ENCODE assay signal across 27 cellular contexts in genomic region chr7:77450613-77451012, GRCh38. TPM values are rescaled to one million over a fixed set of nuclear protein-coding genes. Genes with fewer than 3 reads are reported as not detected.
DNase-seq lines count a peak whose midpoint lies in the region; ATAC-seq, FAIRE-seq and TF ChIP-seq lines count a peak whose summit lies in the region.
"Had no signal": no experiment of that assay in that cellular context is flagged by ENCODE, and none has a peak within 500 bp of the region (broad histone marks: within the 10 kb centered on the region; RNA-seq: fewer than 3 reads in every experiment).

No MANE protein-coding gene starts in this region.

- H3K27me3 ChIP-seq in psoas muscle (ENCODE audit: insufficient read depth in 3 of 3, low read length in 2 of 3): no peaks in the 10 kb centered on the region
- H3K27me3 ChIP-seq in heart right ventricle: no peaks in the 10 kb centered on the region
- H3K27me3 ChIP-seq: Peyer's patch had no signal

- CTCF ChIA-PET in A549 (lab: Yijun Ruan, JAX): interaction anchor here (0.9 to 2.0 kb wide), 4 partner anchors 9 to 11 kb away, joined by 3 to 9 read pairs (median 4); no protein-coding TSS in a partner anchor

- H3K4me3 ChIP-seq in A549: no peak overlapping the region
- H3K4me3 ChIP-seq in psoas muscle: no peak overlapping the region
- no peak overlapping the region for H3K4me3 ChIP-seq in heart right ventricle
- H3K4me3 ChIP-seq: mucosa of descending colon, Peyer's patch, smooth muscle cell had no signal

- no peak for TF ChIP-seq RAD21 in A549 (conservative IDR thresholded peaks at IDR 0.05 in 1 of 2, IDR thresholded peaks at IDR 0.05 in 1 of 2)

- 84% methylated on average over 5 of the region's 5 CpGs for WGBS in A549 (ENCODE audit: missing lambda C conversion rate)
- 51 to 76% (median 67%) methylated on average over 5 of the region's 5 CpGs for WGBS in psoas muscle, 3 donors
- WGBS in heart right ventricle, 2 donors: 90 to 95% methylated on average over 5 of the region's 5 CpGs

- H3K36me3 ChIP-seq in psoas muscle (ENCODE audit: insufficient read depth in 1 of 2, low read depth in 1 of 2) (no peaks in the 10 kb centered on the region), heart right ventricle (no peaks in the 10 kb centered on the region)
- H3K36me3 ChIP-seq: Peyer's patch had no signal

- intact Hi-C loops in psoas muscle (cut with DNase I) (no loop called here), heart right ventricle (cut with DNase I) (loop anchor here in 1 of 10 donors (10.0 kb wide), 1 partner anchor 84 kb away; the partner anchor contains the start of gene PTPN12), cardiac septum (cut with DNase I) (no loop called here)

- POLR2A ChIA-PET in A549 (lab: Yijun Ruan, JAX): interaction anchor here (0.7 kb wide), 1 partner anchor 34 kb away, joined by 3 read pairs; no protein-coding TSS in a partner anchor

- FAIRE-seq in A549 (lab: Jason Lieb, UNC): no peak
- FAIRE-seq: urothelium cell line had no signal

- no peak for TF ChIP-seq POLR2A in A549 (IDR thresholded peaks at IDR 0.05; ENCODE audit: low read length)

- peaks cover 43% of the 10 kb centered on the region for H3K4me1 ChIP-seq in A549
- H3K4me1 ChIP-seq in psoas muscle: no peaks in the 10 kb centered on the region
- peaks cover 0 to 29% (median 9%) of the 10 kb centered on the region in 9 donors for H3K4me1 ChIP-seq in heart right ventricle
- H3K4me1 ChIP-seq: Peyer's patch had no signal

- no peak for ATAC-seq in A549
- no peak for ATAC-seq in psoas muscle
- no peak for ATAC-seq in heart right ventricle
- ATAC-seq: activated CD8-positive, alpha-beta T cell treated with anti-CD3 and anti-CD28 coated beads for 36 hours; mucosa of descending colon had no signal

- peak overlapping the region; percentile 38; the same call in 2 of the 3 replicates for H3K4me2 ChIP-seq in A549
- H3K4me2 ChIP-seq: smooth muscle cell had no signal

- DNase-seq in A549 (ENCODE audit: low read depth in 1 of 2, low spot score in 1 of 2): no peak
- peak; percentile 31 for DNase-seq in LHCN-M2 (ENCODE audit: low read depth)
- peak; percentile 31 for DNase-seq in epidermal melanocyte (ENCODE audit: insufficient read length, low spot score)
- DNase-seq in myocyte (ENCODE audit: low read depth): peak; percentile 48
- no peak for DNase-seq in psoas muscle
- DNase-seq in heart right ventricle: no peak
- no peak for DNase-seq in activated effector memory CD4-positive, alpha-beta T cell treated with Interleukin-2 at 50 U/mL for 16 hours
- DNase-seq in cardiac septum (ENCODE audit: low spot score): no peak
- DNase-seq: activated CD8-positive, alpha-beta T cell treated with anti-CD3 and anti-CD28 coated beads for 36 hours; activated naive CD4-positive, alpha-beta T cell treated with anti-CD3 and anti-CD28 coated beads, Interleukin-2, amount 50 U/mL, for 16 hours; amniotic stem cell; CD4-positive, alpha-beta T cell; H9; Karpas-422; kidney; mucosa of descending colon; MV-4-11; NCI-H1694; NCI-H446; NCI-H774; Peyer's patch; retina; SHP77 treated with DMSO at 0.1 percent for 48 hours; stimulated activated CD4-positive, alpha-beta T cell treated with anti-CD3 and anti-CD28 coated beads, Interleukin-1b, Interleukin-23, amount 100 ng/mL, for 48 hours; SW 1271 had no signal

- TF ChIP-seq CTCF in A549 (IDR thresholded peaks at IDR 0.05) (no peak), psoas muscle (IDR thresholded peaks at IDR 0.05) (no peak), heart right ventricle (IDR thresholded peaks at IDR 0.05) (no peak)

- TF ChIP-seq EP300 in A549 (IDR thresholded peaks at IDR 0.05): no peak

- H3K9me3 ChIP-seq in A549: no peaks in the 10 kb centered on the region
- no peaks in the 10 kb centered on the region for H3K9me3 ChIP-seq in psoas muscle
- no peaks in the 10 kb centered on the region for H3K9me3 ChIP-seq in heart right ventricle
- H3K9me3 ChIP-seq: mucosa of descending colon, Peyer's patch had no signal

- H3K27ac ChIP-seq in A549 (peak overlapping the region; percentile 40 to 41; a peak in 1 of 6 replicates), psoas muscle (no peak overlapping the region), heart right ventricle (no peak overlapping the region)
- H3K27ac ChIP-seq: Peyer's patch had no signal

TF ChIP-seq in A549, 52 proteins besides CTCF, POLR2A, EP300 and RAD21:
- TF ChIP-seq ZNF302 (CRISPR knock-in tag; IDR thresholded peaks at IDR 0.05) (no peak), GATA3 (IDR thresholded peaks at IDR 0.05; ENCODE audit: borderline replicate concordance) (no peak), MAX (IDR thresholded peaks at IDR 0.05) (no peak), EHF (CRISPR knock-in tag; IDR thresholded peaks at IDR 0.05) (no peak), BHLHE40 (IDR thresholded peaks at IDR 0.05; ENCODE audit: low read depth, low read length) (no peak), REST (IDR thresholded peaks at IDR 0.05) (no peak), NPAS2 (CRISPR knock-in tag; IDR thresholded peaks at IDR 0.05; ENCODE audit: borderline replicate concordance) (no peak)
- TF ChIP-seq, protein P1, sequence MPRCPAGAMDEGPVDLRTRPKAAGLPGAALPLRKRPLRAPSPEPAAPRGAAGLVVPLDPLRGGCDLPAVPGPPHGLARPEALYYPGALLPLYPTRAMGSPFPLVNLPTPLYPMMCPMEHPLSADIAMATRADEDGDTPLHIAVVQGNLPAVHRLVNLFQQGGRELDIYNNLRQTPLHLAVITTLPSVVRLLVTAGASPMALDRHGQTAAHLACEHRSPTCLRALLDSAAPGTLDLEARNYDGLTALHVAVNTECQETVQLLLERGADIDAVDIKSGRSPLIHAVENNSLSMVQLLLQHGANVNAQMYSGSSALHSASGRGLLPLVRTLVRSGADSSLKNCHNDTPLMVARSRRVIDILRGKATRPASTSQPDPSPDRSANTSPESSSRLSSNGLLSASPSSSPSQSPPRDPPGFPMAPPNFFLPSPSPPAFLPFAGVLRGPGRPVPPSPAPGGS (IDR thresholded peaks at IDR 0.05): no peak
TF ChIP-seq in A549: peak in this region for 0.

RNA-seq across cellular contexts. Expression of gene GSAP, which starts 34.5 kb away (rescaled TPM):
- polyA plus RNA-seq in A549 (2011; rRNA removed) (18.6 and 22.6 TPM in 2 replicates), A549 (2017; fragmentation: RNase III; extraction: RNeasy Plus Mini Kit Qiagen cat#74134 plus additional on column Dnase treatment) (4.1 to 4.9 TPM (median 4.7 TPM) in 3 replicates), psoas muscle (1 to 10 TPM; 1.3 to 1.9 (median 1.6) TPM), heart right ventricle (10 to 100 TPM in 1 of 2 donors, 1 to 10 TPM in 1; 1.7 to 23.7 TPM)
- 1.7 and 2.0 TPM in 2 replicates for polyA plus RNA-seq in A549 (2012; cell fraction: cytosol; rRNA removed)
- polyA plus RNA-seq in A549 (2012; cell fraction: nucleus; rRNA removed): 3.5 and 6.0 TPM in 2 replicates
- polyA minus RNA-seq in A549 (2011; rRNA and poly(A)+ RNA removed): 12.5 and 14.1 TPM in 2 replicates
- total RNA-seq in LHCN-M2 (2014; rRNA removed) (21.6 and 24.8 TPM in 2 replicates), myocyte (12.2 and 16.6 TPM in 2 replicates), psoas muscle (1 to 10 TPM; 2.0 to 4.2 (median 3.3) TPM), heart right ventricle (10 to 100 TPM in 3 of 10 donors, 1 to 10 TPM in 7; 5.2 to 13.5 (median 7.9) TPM), cardiac septum (7.2 TPM)
- 5.7 TPM for polyA plus RNA-seq in LHCN-M2 (2012)
- polyA plus RNA-seq in myocyte (2012): 9.3 TPM

Comparison
In these comparisons a context has a peak if more than half of its experiments do, and no peak if none do; other contexts are left out.
1. DNase-seq: peak in LHCN-M2 (single experiment), epidermal melanocyte (single experiment) and myocyte (single experiment); none in A549 (0 of 2), psoas muscle (0 of 2), heart right ventricle (0 of 2), activated effector memory CD4-positive, alpha-beta T cell treated with Interleukin-2 at 50 U/mL for 16 hours (single experiment) and cardiac septum (single experiment).
2. H3K27ac ChIP-seq: peak in A549 (2 of 2); none in psoas muscle (single experiment) and heart right ventricle (0 of 10).